ENCODE assay signal across 22 cellular contexts in genomic region chr10:132925071-132925561, GRCh38. TPM values are rescaled to one million over a fixed set of nuclear protein-coding genes. Genes with fewer than 3 reads are reported as not detected.
A peak's percentile ranks its signal among the peaks of the same experiment; 100 is the strongest.
DNase-seq lines count a peak whose midpoint lies in the region; ATAC-seq, FAIRE-seq and TF ChIP-seq lines count a peak whose summit lies in the region.
"Had no signal": no experiment of that assay in that cellular context is flagged by ENCODE, and none has a peak within 500 bp of the region (broad histone marks: within the 10 kb centered on the region; RNA-seq: fewer than 3 reads in every experiment).

No MANE protein-coding gene starts in this region.

- H3K4me3 Mint-ChIP-seq in chondrocyte (ENCODE audit: unreplicated experiment): no peak overlapping the region
- H3K4me3 Mint-ChIP-seq: CD8-positive, alpha-beta T cell had no signal

- no TSS peak for BruUV-seq in HepG2 (replicated peaks; lab: Mats Ljungman, UMichigan)

- H3K9me3 Mint-ChIP-seq in chondrocyte (ENCODE audit: low read depth): no peaks in the 10 kb centered on the region
- H3K9me3 Mint-ChIP-seq: CD8-positive, alpha-beta T cell had no signal

- TF ChIP-seq EP300 in HepG2 (IDR thresholded peaks at IDR 0.05; ENCODE audit: low read depth in 2 of 2, low read length in 2 of 2) (no peak), HepG2 (CRISPR knock-in tag; IDR thresholded peaks at IDR 0.05; ENCODE audit: borderline replicate concordance) (no peak)

- no peaks in the 10 kb centered on the region for H3K4me1 ChIP-seq in right lobe of liver
- H3K4me1 ChIP-seq in HepG2 (ENCODE audit: insufficient read depth, low read length): no peaks in the 10 kb centered on the region
- H3K4me1 ChIP-seq in lower lobe of right lung: no peaks in the 10 kb centered on the region
- H3K4me1 ChIP-seq: A549, BE2C had no signal

- 81% methylated on average over 9 of the region's 24 CpGs for WGBS in right lobe of liver (ENCODE audit: insufficient coverage, low coverage, low lambda C conversion rate, missing lambda C conversion rate)
- 47% methylated on average over 18 of the region's 24 CpGs for WGBS in HepG2 (ENCODE audit: low lambda C conversion rate)

- H3K36me3 ChIP-seq in right lobe of liver: no peaks in the 10 kb centered on the region
- H3K36me3 ChIP-seq in HepG2 (replicated peaks in 1 of 2; ENCODE audit: control insufficient read depth in 1 of 2, insufficient read depth in 2 of 2, low read length in 2 of 2): no peaks in the 10 kb centered on the region
- H3K36me3 ChIP-seq in lower lobe of right lung: no peaks in the 10 kb centered on the region
- H3K36me3 ChIP-seq: BE2C had no signal

- no peak overlapping the region for H3K27ac Mint-ChIP-seq in chondrocyte (ENCODE audit: unreplicated experiment)
- H3K27ac Mint-ChIP-seq: CD8-positive, alpha-beta T cell had no signal

- POLR2A ChIA-PET in HepG2 (lab: Yijun Ruan, JAX): no interaction called here

- ATAC-seq in right lobe of liver (no peak), HepG2 (no peak), lower lobe of right lung (peak in 1 of 2 donors; percentile 2), sciatic nerve (no peak)
- ATAC-seq: A549; CD8-positive, alpha-beta T cell; HCT116 had no signal

- no peak overlapping the region for H3K9ac ChIP-seq in HepG2 (ENCODE audit: insufficient read depth, low read depth, low read length)
- H3K9ac ChIP-seq: GM23248 had no signal

- H3K27me3 ChIP-seq in right lobe of liver: no peaks in the 10 kb centered on the region
- peaks cover 11 to 32% of the 10 kb centered on the region in 2 experiments; a peak in 4 of 5 replicates for H3K27me3 ChIP-seq in HepG2 (ENCODE audit: control insufficient read depth in 1 of 2, insufficient read depth in 2 of 2, low read length in 2 of 2)
- H3K27me3 ChIP-seq in lower lobe of right lung (ENCODE audit: low read depth): peaks cover 6% of the 10 kb centered on the region
- H3K27me3 ChIP-seq: BE2C had no signal

- H3K79me2 ChIP-seq in HepG2 (ENCODE audit: insufficient read depth, low read length): no peaks in the 10 kb centered on the region

- H3K4me3 ChIP-seq in right lobe of liver (no peak overlapping the region), HepG2 (replicated peaks in 1 of 3; ENCODE audit: insufficient read depth in 1 of 3, low read depth in 2 of 3, low read length in 3 of 3) (no peak overlapping the region), lower lobe of right lung (no peak overlapping the region)
- H3K4me3 ChIP-seq: A549, GM23248 had no signal

- no peaks in the 10 kb centered on the region for H3K4me1 Mint-ChIP-seq in chondrocyte (ENCODE audit: low read depth)

- CTCF ChIA-PET in HepG2 (lab: Yijun Ruan, JAX; ENCODE audit: low intra/inter-chr PET ratio, low total read pairs): no interaction called here

- no peaks in the 10 kb centered on the region for H3K36me3 Mint-ChIP-seq in chondrocyte (ENCODE audit: low read depth)
- H3K36me3 Mint-ChIP-seq: CD8-positive, alpha-beta T cell had no signal

- no peak for TF ChIP-seq RAD21 in HepG2 (CRISPR knock-in tag; IDR thresholded peaks at IDR 0.05)

- DNase-seq in right lobe of liver (peak in 2 of 3 donors; percentile 15 to 48), HepG2 (ENCODE audit: low spot score) (no peak), chondrocyte (ENCODE audit: low spot score) (peak; percentile 88), lower lobe of right lung (peak; percentile 42), sciatic nerve (ENCODE audit: low spot score) (no peak), OCI-M1 (lab: John Stamatoyannopoulos, UW) (no peak)
- DNase-seq in activated CD4-positive, alpha-beta T cell treated with anti-CD3 and anti-CD28 coated beads for 4 hours: no peak
- DNase-seq: BE2C; CD8-positive, alpha-beta T cell; COR-L47; DMS153; DMS79 treated with DMSO at 0.1 percent for 48 hours; EL; GM23248 had no signal

- TF ChIP-seq CTCF in right lobe of liver (IDR thresholded peaks at IDR 0.05) (no peak), HepG2 (CRISPR knock-in tag; IDR thresholded peaks at IDR 0.05) (no peak), chondrocyte (IDR thresholded peaks at IDR 0.05) (no peak), lower lobe of right lung (IDR thresholded peaks at IDR 0.05) (no peak)

- FAIRE-seq in HepG2 (lab: Jason Lieb, UNC): no peak
- FAIRE-seq: A549, D721Med, G401.6, GM12891, H54 had no signal

- in situ Hi-C loops in HepG2 (cut with HindIII; ENCODE audit: extremely low pct_ligation_motif_present, low pct_unique_long_range_greater_than_20kb): no loop called here

- intact Hi-C loops in right lobe of liver (cut with DNase I) (no loop called here), HepG2 (cut with micrococcal nuclease; ENCODE audit: unreplicated experiment) (no loop called here), lower lobe of right lung (cut with DNase I) (no loop called here), sciatic nerve (cut with DNase I) (no loop called here)

- H3K4me2 ChIP-seq in HepG2 (ENCODE audit: low read depth, low read length): no peak overlapping the region
- H3K4me2 ChIP-seq: A549 had no signal

- no peak overlapping the region for H2AFZ ChIP-seq in HepG2 (ENCODE audit: low read length)
- H2AFZ ChIP-seq: GM23248 had no signal

- H4K20me1 ChIP-seq in HepG2 (ENCODE audit: insufficient read depth, low read length): no peaks in the 10 kb centered on the region

- no peak overlapping the region for H3K27ac ChIP-seq in right lobe of liver
- H3K27ac ChIP-seq in HepG2 (ENCODE audit: extremely low read length, insufficient read depth, low read length): no peak overlapping the region
- H3K27ac ChIP-seq in lower lobe of right lung: no peak overlapping the region
- H3K27ac ChIP-seq: A549, C4-2B, GM23248, HL-60 had no signal

- H3K9me3 ChIP-seq in right lobe of liver (no peaks in the 10 kb centered on the region), HepG2 (ENCODE audit: low read length) (no peaks in the 10 kb centered on the region), lower lobe of right lung (no peaks in the 10 kb centered on the region)
- H3K9me3 ChIP-seq: A549, BE2C had no signal

- no peak for TF ChIP-seq POLR2A in right lobe of liver (IDR thresholded peaks at IDR 0.05)
- no peak for TF ChIP-seq POLR2A in HepG2 (IDR thresholded peaks at IDR 0.05; ENCODE audit: insufficient read depth in 1 of 2, low read depth in 2 of 2, low read length in 2 of 2)

- H3K27me3 Mint-ChIP-seq in chondrocyte (ENCODE audit: low read depth): peaks cover 3% of the 10 kb centered on the region

TF ChIP-seq in HepG2, 621 proteins besides CTCF, POLR2A, EP300 and RAD21:
- TF ChIP-seq ZNF253 (CRISPR knock-in tag; IDR thresholded peaks at IDR 0.05; ENCODE audit: borderline replicate concordance) (no peak), ATM (IDR thresholded peaks at IDR 0.05; ENCODE audit: borderline replicate concordance) (no peak), ZBTB21 (CRISPR knock-in tag; IDR thresholded peaks at IDR 0.05) (no peak), ZNF367 (CRISPR knock-in tag; IDR thresholded peaks at IDR 0.05; ENCODE audit: borderline replicate concordance) (no peak), ZMYM3 (CRISPR knock-in tag; IDR thresholded peaks at IDR 0.05) (no peak), SOX13 (IDR thresholded peaks at IDR 0.05) (no peak), SOX13 (CRISPR knock-in tag; conservative IDR thresholded peaks at IDR 0.05 in 1 of 2, IDR thresholded peaks at IDR 0.05 in 1 of 2) (no peak), E2F5 (CRISPR knock-in tag; conservative IDR thresholded peaks at IDR 0.05) (no peak)

RNA-seq across cellular contexts. Expression of gene CFAP46, which starts 17.3 kb away (rescaled TPM):
- total RNA-seq in right lobe of liver: under 1 TPM; 0.16 to 0.67 (median 0.32) TPM
- total RNA-seq in HepG2 (2016; rRNA removed; fragmentation: Illumina TruSeq; extraction: Trizol): 0.74 and 0.84 TPM in 2 replicates
- not detected in 2 replicates for total RNA-seq in HepG2 (2016; cell fraction: cytosol; rRNA removed; fragmentation: Illumina TruSeq; extraction: Trizol; ENCODE audit: low read depth)
- 0.87 and 1.1 TPM in 2 replicates for total RNA-seq in HepG2 (2016; cell fraction: insoluble cytoplasmic fraction; rRNA removed; fragmentation: Illumina TruSeq; extraction: Trizol)
- total RNA-seq in HepG2 (2016; cell fraction: membrane; rRNA removed; fragmentation: Illumina TruSeq; extraction: Trizol): 0.21 and 0.34 TPM in 2 replicates
- total RNA-seq in HepG2 (2016; cell fraction: nucleus; rRNA removed; fragmentation: Illumina TruSeq; extraction: Trizol): 0.53 and 1.3 TPM in 2 replicates
- 0.10 and 0.24 TPM in 2 replicates for polyA plus RNA-seq in HepG2 (2011; rRNA removed)
- polyA plus RNA-seq in HepG2 (2011; cell fraction: cytosol; rRNA removed): 0.13 and 0.19 TPM in 2 replicates
- 0.05 and 0.27 TPM in 2 replicates for polyA plus RNA-seq in HepG2 (2011; cell fraction: nucleus; rRNA removed)
- polyA plus RNA-seq in HepG2 (2012): 0.12 and 0.16 TPM in 2 replicates
- polyA plus RNA-seq in HepG2 (2016; cell fraction: cytosol; fragmentation: Illumina TruSeq; extraction: Trizol; ENCODE audit: low read depth): 0.18 and 0.26 TPM in 2 replicates
- 0.86 and 1.2 TPM in 2 replicates for polyA plus RNA-seq in HepG2 (2016; cell fraction: insoluble cytoplasmic fraction; fragmentation: Illumina TruSeq; extraction: Trizol; ENCODE audit: low read depth)
- 0.33 and 0.34 TPM in 2 replicates for polyA plus RNA-seq in HepG2 (2016; cell fraction: membrane; fragmentation: Illumina TruSeq; extraction: Trizol; ENCODE audit: low read depth)
- 0.60 and 0.65 TPM in 2 replicates for polyA plus RNA-seq in HepG2 (2016; cell fraction: nucleus; fragmentation: Illumina TruSeq; extraction: Trizol; ENCODE audit: insufficient read depth, low read depth)
- 0.06 TPM in 1 of 2 replicates, not detected in the other for polyA minus RNA-seq in HepG2 (2011; rRNA and poly(A)+ RNA removed; ENCODE audit: low replicate concordance)
- polyA minus RNA-seq in HepG2 (2011; cell fraction: cytosol; rRNA and poly(A)+ RNA removed): not detected in 2 replicates
- polyA minus RNA-seq in HepG2 (2011; cell fraction: nucleus; rRNA and poly(A)+ RNA removed): 0.26 TPM in 1 of 2 replicates, not detected in the other
- 0.49 to 0.92 TPM (median 0.89 TPM) in 3 replicates for total RNA-seq in chondrocyte
- 9.0 TPM for total RNA-seq in lower lobe of right lung
- 1.1 TPM for total RNA-seq in sciatic nerve
- total RNA-seq: CD8-positive, alpha-beta T cell had no signal

Comparison
In these comparisons a context has a peak if more than half of its experiments do, and no peak if none do; other contexts are left out.
1. DNase-seq: peak in right lobe of liver (2 of 3), chondrocyte (single experiment) and lower lobe of right lung (single experiment); none in HepG2 (single experiment), activated CD4-positive, alpha-beta T cell treated with anti-CD3 and anti-CD28 coated beads for 4 hours (0 of 2), sciatic nerve (single experiment) and OCI-M1 (single experiment).